ENCODE assay signal across 22 cellular contexts in the genomic region with DNA sequence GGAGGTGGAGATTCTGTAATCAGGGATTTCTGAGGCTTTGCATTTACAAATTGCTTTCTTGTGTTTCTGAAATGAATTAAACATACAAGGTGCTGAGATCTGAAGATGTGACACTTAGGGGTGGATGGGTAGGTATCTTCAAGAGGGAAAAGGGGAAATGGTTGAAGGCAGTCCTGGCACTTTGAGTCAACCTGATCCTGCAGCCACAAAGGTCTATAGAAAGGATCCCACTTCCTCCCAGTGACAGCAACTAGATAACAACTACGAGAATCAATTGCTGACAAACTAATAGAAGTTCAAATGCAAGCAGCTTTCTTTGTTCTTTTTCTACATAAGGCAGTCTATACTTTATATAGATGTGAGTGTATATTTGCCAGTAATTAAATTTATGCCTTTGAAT.
"Had no signal": no experiment of that assay in that cellular context is flagged by ENCODE, and none has a peak within 500 bp of the region (broad histone marks: within the 10 kb centered on the region; RNA-seq: fewer than 3 reads in every experiment).

No MANE protein-coding gene starts in this region.

- ATAC-seq: left ventricle myocardium superior; naive thymus-derived CD8-positive, alpha-beta T cell; stimulated activated naive CD8-positive, alpha-beta T cell treated with anti-CD3 and anti-CD28 coated beads, Interleukin-15, amount 100 ng/mL, for 72 hours; upper lobe of right lung had no signal

- H3K4me3 Mint-ChIP-seq: activated CD4-positive, alpha-beta T cell treated with anti-CD3 and anti-CD28 coated beads, Interleukin-2, amount 10 ng/mL, durations not matched to agents 7 days and 5 days; activated naive CD8-positive, alpha-beta T cell treated with anti-CD3 and anti-CD28 coated beads, Interleukin-2, amount 10 ng/mL, durations not matched to agents 7 days and 5 days; activated T-helper 1 cell treated with anti-CD3 and anti-CD28 coated beads, Interleukin-12 subunit alpha, Interleukin-12 subunit beta, Interleukin-2, Interleukin-4 antibody, amounts not matched to agents 30 ng/mL and 10 ng/mL and 1 ng/mL, durations not matched to agents 14 hours and 24 hours and 36 hours; central memory CD8-positive, alpha-beta T cell; memory B cell; stimulated activated naive CD8-positive, alpha-beta T cell treated with anti-CD3 and anti-CD28 coated beads, Interleukin-15, amount 100 ng/mL, for 72 hours; T-helper 2 cell treated with Interferon-gamma antibody and Interleukin-4, amounts not matched to agents 5 μg/mL and 100 μg/mL, for 36 hours had no signal

- H3K4me3 ChIP-seq: coronary artery, prostate gland, testis, upper lobe of right lung had no signal

- DNase-seq: activated CD4-positive, alpha-beta T cell treated with anti-CD3 and anti-CD28 coated beads, Interleukin-2, amount 10 ng/mL, durations not matched to agents 7 days and 5 days; activated CD4-positive, CD25-positive, alpha-beta regulatory T cell; activated CD8-positive, alpha-beta memory T cell treated with anti-CD3 and anti-CD28 coated beads for 24 hours; activated naive CD4-positive, alpha-beta T cell; activated naive CD8-positive, alpha-beta T cell treated with anti-CD3 and anti-CD28 coated beads, Interleukin-2, amount 10 ng/mL, durations not matched to agents 7 days and 5 days; brain microvascular endothelial cell; effector CD8-positive, alpha-beta T cell; foreskin fibroblast; hippocampal formation; kidney glomerular epithelial cell; left ventricle myocardium superior; naive thymus-derived CD8-positive, alpha-beta T cell; small intestine; stimulated activated naive CD8-positive, alpha-beta T cell treated with anti-CD3 and anti-CD28 coated beads, Interleukin-15, amount 100 ng/mL, for 72 hours; testis; upper lobe of right lung had no signal

- H3K27ac Mint-ChIP-seq: activated CD4-positive, alpha-beta T cell treated with anti-CD3 and anti-CD28 coated beads, Interleukin-2, amount 10 ng/mL, durations not matched to agents 7 days and 5 days; activated naive CD8-positive, alpha-beta T cell treated with anti-CD3 and anti-CD28 coated beads, Interleukin-2, amount 10 ng/mL, durations not matched to agents 7 days and 5 days; activated T-helper 1 cell treated with anti-CD3 and anti-CD28 coated beads, Interleukin-12 subunit alpha, Interleukin-12 subunit beta, Interleukin-2, Interleukin-4 antibody, amounts not matched to agents 30 ng/mL and 10 ng/mL and 1 ng/mL, durations not matched to agents 14 hours and 24 hours and 36 hours; memory B cell; naive thymus-derived CD8-positive, alpha-beta T cell; stimulated activated naive CD8-positive, alpha-beta T cell treated with anti-CD3 and anti-CD28 coated beads, Interleukin-15, amount 100 ng/mL, for 72 hours; T-helper 2 cell treated with Interferon-gamma antibody and Interleukin-4, amounts not matched to agents 5 μg/mL and 100 μg/mL, for 36 hours had no signal

- H3K4me1 ChIP-seq: prostate gland, testis, upper lobe of right lung had no signal

- H3K9me3 ChIP-seq: prostate gland, testis, upper lobe of right lung had no signal

- H3K27me3 ChIP-seq: brain microvascular endothelial cell, testis had no signal

- H3K36me3 ChIP-seq: brain microvascular endothelial cell, prostate gland, upper lobe of right lung had no signal

- H3K27ac ChIP-seq: brain microvascular endothelial cell, coronary artery, prostate gland, testis, upper lobe of right lung had no signal

- H3K36me3 Mint-ChIP-seq: activated naive CD8-positive, alpha-beta T cell treated with anti-CD3 and anti-CD28 coated beads, Interleukin-2, amount 10 ng/mL, durations not matched to agents 7 days and 5 days; memory B cell had no signal
